ENCODE assay signal across 23 cellular contexts in genomic region chr22:41171996-41172395, GRCh38.
"Had no signal": no experiment of that assay in that cellular context is flagged by ENCODE, and none has a peak within 500 bp of the region (broad histone marks: within the 10 kb centered on the region; RNA-seq: fewer than 3 reads in every experiment).

No MANE protein-coding gene starts in this region.

- H3K27ac ChIP-seq: colonic mucosa, hepatocyte, left ventricle myocardium inferior, sigmoid colon, thyroid gland had no signal

- H3K9me3 Mint-ChIP-seq: activated CD4-positive, alpha-beta T cell treated with anti-CD3 and anti-CD28 coated beads, Interleukin-2, amount 10 ng/mL, durations not matched to agents 24 days and 14 days; activated naive CD8-positive, alpha-beta T cell treated with anti-CD3 and anti-CD28 coated beads, Interleukin-2, amount 10 ng/mL, durations not matched to agents 7 days and 5 days; activated T-helper 2 cell treated with anti-CD3 and anti-CD28 coated beads, Interferon-gamma antibody, Interleukin-2, Interleukin-4, amounts not matched to agents 10 μg/mL and 5 μg/mL and 100 μg/mL, durations not matched to agents 14 hours and 24 hours and 36 hours; effector memory CD8-positive, alpha-beta T cell; immature natural killer cell; natural killer cell; T-helper 1 cell treated with Interleukin-12 subunit alpha and Interleukin-12 subunit beta and Interleukin-4 antibody, amounts not matched to agents 30 μg/mL and 1 μg/mL, for 36 hours had no signal

- DNase-seq: activated CD4-positive, alpha-beta T cell treated with anti-CD3 and anti-CD28 coated beads, Interleukin-2, amount 10 ng/mL, durations not matched to agents 24 days and 14 days; activated naive CD4-positive, alpha-beta T cell; activated naive CD8-positive, alpha-beta T cell treated with anti-CD3 and anti-CD28 coated beads, Interleukin-2, amount 10 ng/mL, durations not matched to agents 7 days and 5 days; activated T-cell treated with anti-CD3 and anti-CD28 coated beads, Interleukin-2, amount 50 U/mL, for 1 hour; amniotic stem cell; colonic mucosa; dorsolateral prefrontal cortex; effector memory CD8-positive, alpha-beta T cell; foreskin melanocyte; immature natural killer cell; left ventricle myocardium inferior; mesendoderm; natural killer cell; retina; sigmoid colon; stimulated activated CD4-positive, alpha-beta T cell treated with anti-CD3 and anti-CD28 coated beads, Interleukin-2, amount 100 ng/mL, for 48 hours; stimulated activated naive CD4-positive, alpha-beta T cell treated with Interleukin-2 at 50 U/mL for 16 hours; thyroid gland had no signal

- H3K4me3 ChIP-seq: colonic mucosa, dorsolateral prefrontal cortex, hepatocyte, left ventricle myocardium inferior, sigmoid colon, thyroid gland had no signal

- H3K27me3 Mint-ChIP-seq: activated CD4-positive, alpha-beta T cell treated with anti-CD3 and anti-CD28 coated beads, Interleukin-2, amount 10 ng/mL, durations not matched to agents 24 days and 14 days; activated naive CD8-positive, alpha-beta T cell treated with anti-CD3 and anti-CD28 coated beads, Interleukin-2, amount 10 ng/mL, durations not matched to agents 7 days and 5 days; effector memory CD8-positive, alpha-beta T cell had no signal

- H3K27ac Mint-ChIP-seq: activated CD4-positive, alpha-beta T cell treated with anti-CD3 and anti-CD28 coated beads, Interleukin-2, amount 10 ng/mL, durations not matched to agents 24 days and 14 days; activated naive CD8-positive, alpha-beta T cell treated with anti-CD3 and anti-CD28 coated beads, Interleukin-2, amount 10 ng/mL, durations not matched to agents 7 days and 5 days; activated T-helper 2 cell treated with anti-CD3 and anti-CD28 coated beads, Interferon-gamma antibody, Interleukin-2, Interleukin-4, amounts not matched to agents 10 μg/mL and 5 μg/mL and 100 μg/mL, durations not matched to agents 14 hours and 24 hours and 36 hours; effector memory CD8-positive, alpha-beta T cell; T-helper 1 cell treated with Interleukin-12 subunit alpha and Interleukin-12 subunit beta and Interleukin-4 antibody, amounts not matched to agents 30 μg/mL and 1 μg/mL, for 36 hours had no signal

- H3K4me1 Mint-ChIP-seq: natural killer cell had no signal

- H3K9me3 ChIP-seq: colonic mucosa, left ventricle myocardium inferior, sigmoid colon, thyroid gland had no signal

- H3K27me3 ChIP-seq: colonic mucosa, dorsolateral prefrontal cortex, hepatocyte, sigmoid colon, thyroid gland had no signal

- H3K4me3 Mint-ChIP-seq: activated CD4-positive, alpha-beta T cell treated with anti-CD3 and anti-CD28 coated beads, Interleukin-2, amount 10 ng/mL, durations not matched to agents 24 days and 14 days; activated naive CD8-positive, alpha-beta T cell treated with anti-CD3 and anti-CD28 coated beads, Interleukin-2, amount 10 ng/mL, durations not matched to agents 7 days and 5 days; effector memory CD8-positive, alpha-beta T cell; immature natural killer cell; natural killer cell; T-helper 1 cell treated with Interleukin-12 subunit alpha and Interleukin-12 subunit beta and Interleukin-4 antibody, amounts not matched to agents 30 μg/mL and 1 μg/mL, for 36 hours had no signal

- H3K4me2 ChIP-seq: hepatocyte had no signal

- H2AFZ ChIP-seq: hepatocyte had no signal

- H3K4me1 ChIP-seq: colonic mucosa, sigmoid colon, thyroid gland had no signal

- ATAC-seq: activated CD4-positive, CD25-positive, alpha-beta regulatory T cell treated with anti-CD3 and anti-CD28 coated beads, Interleukin-2, amount 50 U/mL, for 24 hours; effector memory CD8-positive, alpha-beta T cell; esophagus mucosa; natural killer cell had no signal
